Comparison of ENCODE assay signal across 15 cellular contexts in the genomic region with DNA sequence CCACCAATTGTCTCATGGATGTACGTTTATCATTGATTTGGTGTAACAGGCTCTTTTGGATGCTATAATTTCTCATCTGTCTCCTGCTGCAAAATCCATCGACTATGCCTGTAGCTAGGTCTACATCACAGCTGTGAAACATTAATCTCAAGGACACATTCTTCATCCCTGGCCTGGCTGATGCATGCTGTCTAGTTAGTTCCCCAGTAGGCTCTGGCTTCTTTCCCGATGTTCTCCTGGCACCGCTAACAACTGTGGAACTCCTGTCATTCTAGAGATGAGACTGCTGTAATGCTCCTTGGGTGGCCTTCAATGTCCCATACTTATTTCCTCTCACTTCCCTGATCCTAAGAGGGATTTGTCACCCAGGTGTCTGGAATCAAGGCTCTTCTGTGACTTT.
A peak's percentile ranks its signal among the peaks of the same experiment; 100 is the strongest.
DNase-seq lines count a peak whose midpoint lies in the region; ATAC-seq and TF ChIP-seq lines count a peak whose summit lies in the region.
"Had no signal": no experiment of that assay in that cellular context is flagged by ENCODE, and none has a peak within 500 bp of the region (broad histone marks: within the 10 kb centered on the region; RNA-seq: fewer than 3 reads in every experiment).

No MANE protein-coding gene starts in this region.

- no peak for DNase-seq in Right ventricle myocardium inferior (ENCODE audit: missing footprints)
- no peak for DNase-seq in cardiac septum (ENCODE audit: low spot score)
- DNase-seq in cardiac fibroblast (ENCODE audit: low read depth in 2 of 2), result peak; percentile 38 to 77
- peak; percentile 66 for DNase-seq in kidney glomerular epithelial cell (lab: John Stamatoyannopoulos, UW)
- no peak for DNase-seq in upper lobe of right lung
- DNase-seq in NCI-H1436 treated with DMSO at 0.1 percent for 48 hours (lab: John Stamatoyannopoulos, UW), result no peak
- no peak for DNase-seq in NK-92 treated with Interleukin-12 subunit alpha and Interleukin-12 subunit beta, amount 100 ng/mL, for 24 hours (lab: John Stamatoyannopoulos, UW)
- DNase-seq: aorta, foreskin keratinocyte, Karpas-422, PC-3, stomach, SW 1271 had no signal

- ATAC-seq in Right ventricle myocardium inferior (peak; percentile 54), upper lobe of right lung (peak; percentile 17), HG03439 (IDR thresholded peaks at IDR 0.05; ENCODE audit: unreplicated experiment) (no peak)
- ATAC-seq: foreskin keratinocyte, PC-3 had no signal

- no peak overlapping the region for H3K4me3 ChIP-seq in cardiac fibroblast (replicated peaks in 1 of 2; ENCODE audit: low read depth in 2 of 2, low read length in 2 of 2)
- no peak overlapping the region for H3K4me3 ChIP-seq in upper lobe of right lung
- H3K4me3 ChIP-seq: stomach had no signal

- H3K27me3 ChIP-seq in upper lobe of right lung, result no peaks in the 10 kb centered on the region
- H3K27me3 ChIP-seq: stomach had no signal

- no peak overlapping the region for H3K27ac ChIP-seq in upper lobe of right lung
- H3K27ac ChIP-seq: foreskin keratinocyte, HL-60, stomach had no signal

- H3K4me1 ChIP-seq in upper lobe of right lung, result no peaks in the 10 kb centered on the region
- H3K4me1 ChIP-seq: stomach had no signal

- no peaks in the 10 kb centered on the region for H3K9me3 ChIP-seq in upper lobe of right lung

- H3K36me3 ChIP-seq in upper lobe of right lung, result no peaks in the 10 kb centered on the region
- H3K36me3 ChIP-seq: stomach had no signal

- TF ChIP-seq CTCF in cardiac fibroblast (IDR thresholded peaks at IDR 0.05; ENCODE audit: low read depth, low read length) (no peak), upper lobe of right lung (IDR thresholded peaks at IDR 0.05) (no peak)

- intact Hi-C loops in Right ventricle myocardium inferior (cut with DNase I), result no loop called here
- intact Hi-C loops in cardiac septum (cut with DNase I), result no loop called here
- intact Hi-C loops in upper lobe of right lung (cut with DNase I), result no loop called here

Comparison
In these comparisons a context has a peak if more than half of its experiments do, and no peak if none do; other contexts are left out.
1. DNase-seq: peak in cardiac fibroblast (2 of 2) and kidney glomerular epithelial cell (single experiment); none in Right ventricle myocardium inferior (single experiment), cardiac septum (single experiment), upper lobe of right lung (single experiment), NCI-H1436 treated with DMSO at 0.1 percent for 48 hours (single experiment) and NK-92 treated with Interleukin-12 subunit alpha and Interleukin-12 subunit beta, amount 100 ng/mL, for 24 hours (single experiment).